In genomic region chr17:28878981-28879380, GRCh38 we compare ENCODE assay signal across 8 cellular contexts. TPM values are rescaled to one million over a fixed set of nuclear protein-coding genes. Genes with fewer than 3 reads are reported as not detected.
DNase-seq lines count a peak whose midpoint lies in the region; ATAC-seq, FAIRE-seq and TF ChIP-seq lines count a peak whose summit lies in the region.

No MANE protein-coding gene starts in this region.

- peaks cover 44% of the 10 kb centered on the region; the same call in 1 of the 2 replicates for H3K36me3 ChIP-seq in OCI-LY1 (ENCODE audit: insufficient read depth, low read length)
- peaks cover 32 to 66% (median 55%) of the 10 kb centered on the region in 3 donors for H3K36me3 ChIP-seq in esophagus squamous epithelium

- no peaks in the 10 kb centered on the region for H3K9me3 ChIP-seq in OCI-LY1 (ENCODE audit: low read length)
- H3K9me3 ChIP-seq in esophagus squamous epithelium: no peaks in the 10 kb centered on the region

- H2AFZ ChIP-seq in OCI-LY1 (ENCODE audit: low read length): no peak overlapping the region

- TF ChIP-seq POLR2A in GM12892 (IDR thresholded peaks at IDR 0.05; ENCODE audit: low read depth, low read length) (no peak), esophagus squamous epithelium (IDR thresholded peaks at IDR 0.05) (no peak), GM18505 (IDR thresholded peaks at IDR 0.05; ENCODE audit: borderline replicate concordance, extremely low read depth, insufficient read depth, insufficient read length) (no peak)

- no peak overlapping the region for H3K9ac ChIP-seq in OCI-LY1 (ENCODE audit: low read length)

- DNase-seq in ACHN (peak; percentile 64), GM12892 (ENCODE audit: insufficient read length) (peak; percentile 62), esophagus squamous epithelium (lab: John Stamatoyannopoulos, UW) (no peak), T1000 (lab: John Stamatoyannopoulos, UW) (no peak)
- DNase-seq in stimulated activated naive CD8-positive, alpha-beta T cell treated with anti-CD3 and anti-CD28 coated beads, Interleukin-15, amount 100 ng/mL, for 72 hours: peak in 1 of 2 donors; percentile 35

- H3K27me3 Mint-ChIP-seq in stimulated activated naive CD8-positive, alpha-beta T cell treated with anti-CD3 and anti-CD28 coated beads, Interleukin-15, amount 100 ng/mL, for 72 hours: no peaks in the 10 kb centered on the region

- no peaks in the 10 kb centered on the region for H3K79me2 ChIP-seq in OCI-LY1 (ENCODE audit: insufficient read depth, low read length)

- H3K4me2 ChIP-seq in OCI-LY1 (ENCODE audit: low read length): no peak overlapping the region

- H3K4me1 ChIP-seq in OCI-LY1 (ENCODE audit: insufficient read depth, low read length, severe bottlenecking) (no peaks in the 10 kb centered on the region), esophagus squamous epithelium (peaks cover 0 to 19% (median 0%) of the 10 kb centered on the region in 3 donors)

- H3K27ac ChIP-seq in OCI-LY1 (ENCODE audit: low read depth, low read length, poor library complexity, severe bottlenecking) (no peak overlapping the region), esophagus squamous epithelium (no peak overlapping the region)

- H3K9me3 Mint-ChIP-seq in stimulated activated naive CD8-positive, alpha-beta T cell treated with anti-CD3 and anti-CD28 coated beads, Interleukin-15, amount 100 ng/mL, for 72 hours: no peaks in the 10 kb centered on the region

- TF ChIP-seq CTCF in OCI-LY1 (IDR thresholded peaks at IDR 0.05; ENCODE audit: low read length) (peak; percentile 66; the same call in 1 of the 2 replicates), esophagus squamous epithelium (IDR thresholded peaks at IDR 0.05) (peak in 4 of 6 experiments; percentile 7 to 45 (median 19))

- no peaks in the 10 kb centered on the region for H3K27me3 ChIP-seq in OCI-LY1 (ENCODE audit: insufficient read depth, low read length)
- H3K27me3 ChIP-seq in esophagus squamous epithelium: no peaks in the 10 kb centered on the region

- H3K4me3 Mint-ChIP-seq in stimulated activated naive CD8-positive, alpha-beta T cell treated with anti-CD3 and anti-CD28 coated beads, Interleukin-15, amount 100 ng/mL, for 72 hours: no peak overlapping the region

- no peaks in the 10 kb centered on the region for H3K9me2 ChIP-seq in OCI-LY1 (ENCODE audit: low read depth, low read length)

- ATAC-seq in stimulated activated naive CD8-positive, alpha-beta T cell treated with anti-CD3 and anti-CD28 coated beads, Interleukin-15, amount 100 ng/mL, for 72 hours: peak; percentile 56
- ATAC-seq in HG02840 (IDR thresholded peaks at IDR 0.05; ENCODE audit: low FRiP score, unreplicated experiment): no peak
- no peak for ATAC-seq in GM18505 (IDR thresholded peaks at IDR 0.05; ENCODE audit: unreplicated experiment)

- WGBS in esophagus squamous epithelium, 2 donors: 88% methylated on average over 3 of the region's 4 CpGs; no CpG with 5 or more reads in 1 of the 2 donors

- H3K4me3 ChIP-seq in OCI-LY1 (ENCODE audit: low read depth, low read length, poor library complexity, severe bottlenecking) (no peak overlapping the region), esophagus squamous epithelium (no peak overlapping the region)

- FAIRE-seq in GM12892 (lab: Jason Lieb, UNC): peak; percentile 84

- H3F3A ChIP-seq in OCI-LY1 (ENCODE audit: insufficient read depth, low read length): no peaks in the 10 kb centered on the region

- peaks cover 42% of the 10 kb centered on the region for H3K4me1 Mint-ChIP-seq in stimulated activated naive CD8-positive, alpha-beta T cell treated with anti-CD3 and anti-CD28 coated beads, Interleukin-15, amount 100 ng/mL, for 72 hours

- H4K20me1 ChIP-seq in OCI-LY1 (ENCODE audit: insufficient read depth, low read length): no peaks in the 10 kb centered on the region

- intact Hi-C loops in esophagus squamous epithelium (cut with DNase I): no loop called here

- no peak overlapping the region for H3K27ac Mint-ChIP-seq in stimulated activated naive CD8-positive, alpha-beta T cell treated with anti-CD3 and anti-CD28 coated beads, Interleukin-15, amount 100 ng/mL, for 72 hours

- in situ Hi-C loops in ACHN (cut with HindIII; ENCODE audit: low pct_ligation_motif_present, low pct_unique_long_range_greater_than_20kb, low sequenced_read_pairs): no loop called here

RNA-seq across cellular contexts. Expression of gene FLOT2, which starts 18.6 kb away (rescaled TPM):
- 38.4 TPM for polyA plus RNA-seq in GM12892 (2012; ENCODE audit: missing spikeins)
- 10 to 100 TPM; 44.8 to 81.8 (median 65.2) TPM for total RNA-seq in esophagus squamous epithelium

RNA-seq across cellular contexts. Expression of gene DHRS13, which starts 23.9 kb away (rescaled TPM):
- 5.9 TPM for polyA plus RNA-seq in GM12892 (2012; ENCODE audit: missing spikeins)
- total RNA-seq in esophagus squamous epithelium: 10 to 100 TPM; 10.3 to 17.0 (median 14.9) TPM

RNA-seq across cellular contexts. Expression of gene ERAL1, which starts 24.2 kb away (rescaled TPM):
- polyA plus RNA-seq in GM12892 (2012; ENCODE audit: missing spikeins): 40.4 TPM
- total RNA-seq in esophagus squamous epithelium: 10 to 100 TPM; 24.7 to 41.6 (median 37.8) TPM

RNA-seq across cellular contexts. Expression of gene FAM222B, which starts 36.4 kb away (rescaled TPM):
- 7.4 TPM for polyA plus RNA-seq in GM12892 (2012; ENCODE audit: missing spikeins)
- total RNA-seq in esophagus squamous epithelium: 10 to 100 TPM in 2 of 4 donors, 1 to 10 TPM in 2; 8.0 to 16.4 (median 11.2) TPM

Comparison
In these comparisons a context has a peak if more than half of its experiments do, and no peak if none do; other contexts are left out.
1. DNase-seq: peak in ACHN (single experiment) and GM12892 (single experiment); none in esophagus squamous epithelium (single experiment) and T1000 (single experiment).